Comparison of ENCODE assay signal across 8 cellular contexts in the genomic region with DNA sequence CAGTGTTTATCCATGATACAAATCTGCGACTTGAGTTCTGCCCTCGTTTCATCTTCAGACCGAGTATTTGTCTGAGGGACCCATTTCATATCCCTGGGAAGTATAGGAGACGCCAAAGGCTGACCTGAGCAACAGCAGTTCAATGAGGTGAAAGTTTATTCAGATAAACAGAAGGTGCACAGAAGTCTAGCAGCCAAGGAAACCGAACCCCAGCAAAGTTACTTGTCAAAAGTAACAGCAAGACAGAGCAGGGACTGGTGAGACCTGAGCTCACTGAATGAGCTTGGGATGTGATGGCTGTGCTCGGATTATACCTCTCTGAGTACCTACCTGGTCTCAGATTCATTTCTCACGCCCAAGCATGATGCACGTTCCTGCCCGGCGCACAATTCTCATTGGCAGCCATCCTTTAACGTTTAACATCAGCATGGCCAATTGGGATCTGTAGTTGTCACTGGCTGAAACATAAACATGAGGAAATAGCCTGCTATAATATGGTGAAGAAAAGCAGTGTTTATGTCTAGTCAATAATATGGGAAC.
A peak's percentile ranks its signal among the peaks of the same experiment; 100 is the strongest.
DNase-seq lines count a peak whose midpoint lies in the region; ATAC-seq lines count a peak whose summit lies in the region.

No MANE protein-coding gene starts in this region.

- H3K9me3 ChIP-seq in HUES6 (ENCODE audit: control insufficient read depth, insufficient read depth, low read depth, low read length) = no peaks in the 10 kb centered on the region

- no peaks in the 10 kb centered on the region for H3K9me3 Mint-ChIP-seq in activated naive CD4-positive, alpha-beta T cell treated with anti-CD3 and anti-CD28 coated beads, Interleukin-2, amount 50 U/mL, for 24 hours

- DNase-seq in COLO668 (lab: John Stamatoyannopoulos, UW; ENCODE audit: unreplicated experiment) = peak; percentile 13
- peak; percentile 39 for DNase-seq in stimulated activated CD4-positive, alpha-beta T cell treated with anti-CD3 and anti-CD28 coated beads, Interleukin-1b, Interleukin-23, amount 100 ng/mL, for 48 hours

- H3K36me3 ChIP-seq in HUES6 (ENCODE audit: control insufficient read depth, insufficient read depth, low read length) = no peaks in the 10 kb centered on the region

- no peak overlapping the region for H3K27ac ChIP-seq in HUES6 (ENCODE audit: low read depth, low read length)

- H3K4me1 ChIP-seq in HUES6 (ENCODE audit: control insufficient read depth, insufficient read depth, low read length) = no peaks in the 10 kb centered on the region; the same call in 1 of the 2 replicates

- peak overlapping the region; percentile 96 for H3K4me3 Mint-ChIP-seq in activated naive CD4-positive, alpha-beta T cell treated with anti-CD3 and anti-CD28 coated beads, Interleukin-2, amount 50 U/mL, for 24 hours

- peaks cover 2% of the 10 kb centered on the region for H3K36me3 Mint-ChIP-seq in activated naive CD4-positive, alpha-beta T cell treated with anti-CD3 and anti-CD28 coated beads, Interleukin-2, amount 50 U/mL, for 24 hours

- H3K27me3 Mint-ChIP-seq in activated naive CD4-positive, alpha-beta T cell treated with anti-CD3 and anti-CD28 coated beads, Interleukin-2, amount 50 U/mL, for 24 hours = no peaks in the 10 kb centered on the region

- H3K4me3 ChIP-seq in HUES6 (ENCODE audit: low read depth, low read length) = peak overlapping the region; percentile 80
- H3K4me3 ChIP-seq in iPS-11a (ENCODE audit: low read depth, low read length) = peak overlapping the region; percentile 80

- peaks cover 61% of the 10 kb centered on the region for H3K4me1 Mint-ChIP-seq in activated naive CD4-positive, alpha-beta T cell treated with anti-CD3 and anti-CD28 coated beads, Interleukin-2, amount 50 U/mL, for 24 hours

- ATAC-seq in HG02852 (IDR thresholded peaks at IDR 0.05; ENCODE audit: unreplicated experiment) = no peak
- ATAC-seq in GM21515 (IDR thresholded peaks at IDR 0.05; ENCODE audit: unreplicated experiment) = no peak
- no peak for ATAC-seq in GM21619 (IDR thresholded peaks at IDR 0.05; ENCODE audit: unreplicated experiment)

- no peaks in the 10 kb centered on the region for H3K27me3 ChIP-seq in HUES6 (ENCODE audit: control insufficient read depth, insufficient read depth, low read length)

- H3K9ac ChIP-seq in HUES6 (ENCODE audit: low read length) = peak overlapping the region; percentile 63

- peak overlapping the region; percentile 97 for H3K27ac Mint-ChIP-seq in activated naive CD4-positive, alpha-beta T cell treated with anti-CD3 and anti-CD28 coated beads, Interleukin-2, amount 50 U/mL, for 24 hours
